ENCODE assay signal across 16 cellular contexts in the genomic region with DNA sequence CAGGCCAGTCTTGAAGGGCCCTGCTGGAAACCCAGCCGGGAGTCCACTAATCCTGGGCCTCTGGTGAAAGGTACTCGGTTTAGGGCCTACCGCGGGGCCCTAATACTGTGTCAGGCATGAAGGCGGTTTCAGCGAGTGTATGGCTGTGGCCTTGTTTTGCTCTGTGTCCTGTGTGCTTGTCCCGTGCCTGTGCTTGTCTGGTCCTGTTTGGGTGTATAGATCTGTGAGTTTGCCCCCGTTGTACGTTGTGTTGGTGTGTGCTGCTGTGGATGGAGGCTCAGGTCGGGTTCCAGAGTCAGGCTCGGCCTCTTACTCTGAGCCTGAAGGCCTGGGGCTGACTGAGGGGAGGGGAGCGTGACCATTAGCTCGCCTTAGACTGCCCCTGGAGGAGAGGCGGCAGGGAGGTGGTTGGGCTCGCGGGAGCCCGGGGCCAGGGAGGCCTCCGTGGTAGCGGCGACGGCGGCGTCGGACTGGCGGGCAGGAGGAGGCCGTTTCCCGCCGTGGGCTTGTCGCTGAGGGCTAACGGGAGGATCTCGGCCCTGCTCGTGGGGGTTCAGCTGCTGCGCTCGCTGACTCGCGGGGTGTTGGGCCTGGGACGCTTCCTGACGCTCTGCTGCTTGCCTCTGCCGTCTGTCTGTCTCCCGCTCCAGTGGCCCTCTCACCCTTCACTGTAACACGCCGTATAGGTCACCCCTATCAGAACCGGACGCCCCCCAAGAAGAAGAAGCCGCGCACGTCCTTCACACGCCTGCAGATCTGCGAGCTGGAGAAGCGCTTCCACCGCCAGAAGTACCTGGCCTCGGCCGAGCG. TPM values are rescaled to one million over a fixed set of nuclear protein-coding genes. Genes with fewer than 3 reads are reported as not detected.
A peak's percentile ranks its signal among the peaks of the same experiment; 100 is the strongest.
DNase-seq lines count a peak whose midpoint lies in the region; ATAC-seq, FAIRE-seq and TF ChIP-seq lines count a peak whose summit lies in the region.
"Had no signal": no experiment of that assay in that cellular context is flagged by ENCODE, and none has a peak within 500 bp of the region (broad histone marks: within the 10 kb centered on the region; RNA-seq: fewer than 3 reads in every experiment).

No MANE protein-coding gene starts in this region.

- BruUV-seq in K562 (replicated peaks; lab: Mats Ljungman, UMichigan) = no TSS peak

- no peak for ATAC-seq in stimulated activated naive CD8-positive, alpha-beta T cell treated with anti-CD3 and anti-CD28 coated beads, Interleukin-15, Interleukin-2, amounts not matched to agents 100 U/mL and 50 U/mL, for 24 hours
- ATAC-seq in K562 (peak; percentile 55), upper lobe of right lung (no peak)
- ATAC-seq in naive thymus-derived CD8-positive, alpha-beta T cell = no peak
- ATAC-seq: activated naive CD4-positive, alpha-beta T cell treated with anti-CD3 and anti-CD28 coated beads, Interleukin-2, amount 50 U/mL, for 72 hours had no signal

- TF ChIP-seq CTCF in K562 (IDR thresholded peaks at IDR 0.05 in 2 of 3, conservative IDR thresholded peaks at IDR 0.05 in 1 of 3; ENCODE audit: insufficient read depth in 2 of 3, low read depth in 1 of 3, low read length in 3 of 3) = no peak
- no peak for TF ChIP-seq CTCF in upper lobe of right lung (IDR thresholded peaks at IDR 0.05)

- no peak overlapping the region for H3K4me2 ChIP-seq in K562 (ENCODE audit: insufficient read depth, low read length)

- H3K4me3 ChIP-seq in K562 = no peak overlapping the region
- no peak overlapping the region for H3K4me3 ChIP-seq in upper lobe of right lung
- H3K4me3 ChIP-seq: colonic mucosa, SJSA1 had no signal

- no peak for DNase-seq in stimulated activated naive CD8-positive, alpha-beta T cell treated with anti-CD3 and anti-CD28 coated beads, Interleukin-15, Interleukin-2, amounts not matched to agents 100 U/mL and 50 U/mL, for 24 hours
- DNase-seq in K562 (ENCODE audit: extremely low read depth in 1 of 4, low spot score in 3 of 4) = no peak
- no peak for DNase-seq in naive thymus-derived CD8-positive, alpha-beta T cell
- DNase-seq in upper lobe of right lung = no peak
- no peak for DNase-seq in mesenteric fat pad (ENCODE audit: low spot score)
- no peak for DNase-seq in stimulated activated CD4-positive, alpha-beta T cell treated with anti-CD3 and anti-CD28 coated beads, Interleukin-1b, Interleukin-23, amount 100 ng/mL, for 48 hours
- DNase-seq: activated CD4-positive, alpha-beta T cell treated with anti-CD3 and anti-CD28 coated beads for 4 hours; Caco-2; colonic mucosa; NCI-H1930; stimulated activated CD4-positive, alpha-beta T cell treated with anti-CD3 and anti-CD28 coated beads, Interleukin-2, amount 100 ng/mL, for 48 hours had no signal

- no peaks in the 10 kb centered on the region for H3K79me2 ChIP-seq in K562 (ENCODE audit: control insufficient read depth, insufficient read depth, low read length)

- 12% methylated on average over 21 of the region's 54 CpGs for WGBS in K562 (ENCODE audit: insufficient coverage, low coverage, missing lambda C conversion rate)

- no peak for TF ChIP-seq EP300 in K562 (IDR thresholded peaks at IDR 0.05; ENCODE audit: low read length)

- peaks cover 33% of the 10 kb centered on the region for H3K4me1 Mint-ChIP-seq in stimulated activated naive CD8-positive, alpha-beta T cell treated with anti-CD3 and anti-CD28 coated beads, Interleukin-15, Interleukin-2, amounts not matched to agents 100 ng/mL and 50 ng/mL, for 24 hours (ENCODE audit: low read depth)
- peaks cover 24 to 51% (median 39%) of the 10 kb centered on the region in 4 donors for H3K4me1 Mint-ChIP-seq in naive thymus-derived CD8-positive, alpha-beta T cell

- intact Hi-C loops in K562 (cut with micrococcal nuclease) (no loop called here), upper lobe of right lung (cut with DNase I) (no loop called here)

- no peaks in the 10 kb centered on the region for H3K36me3 Mint-ChIP-seq in stimulated activated naive CD8-positive, alpha-beta T cell treated with anti-CD3 and anti-CD28 coated beads, Interleukin-15, Interleukin-2, amounts not matched to agents 100 ng/mL and 50 ng/mL, for 24 hours (ENCODE audit: low read depth)
- H3K36me3 Mint-ChIP-seq in naive thymus-derived CD8-positive, alpha-beta T cell = no peaks in the 10 kb centered on the region
- H3K36me3 Mint-ChIP-seq: activated naive CD4-positive, alpha-beta T cell treated with anti-CD3 and anti-CD28 coated beads, Interleukin-2, amount 50 U/mL, for 72 hours had no signal

- TF ChIP-seq RAD21 in K562 (CRISPR knock-in tag; conservative IDR thresholded peaks at IDR 0.05 in 1 of 2, IDR thresholded peaks at IDR 0.05 in 1 of 2) = no peak

- H3K4me3 Mint-ChIP-seq in stimulated activated naive CD8-positive, alpha-beta T cell treated with anti-CD3 and anti-CD28 coated beads, Interleukin-15, Interleukin-2, amounts not matched to agents 100 ng/mL and 50 ng/mL, for 24 hours = peak overlapping the region; percentile 48
- peak overlapping the region; percentile 21 to 83 (median 66) for H3K4me3 Mint-ChIP-seq in naive thymus-derived CD8-positive, alpha-beta T cell

- no peak overlapping the region for H3K9ac ChIP-seq in K562 (ENCODE audit: insufficient read depth in 1 of 2, low read depth in 2 of 2, low read length in 2 of 2)

- no peak overlapping the region for H3K27ac Mint-ChIP-seq in stimulated activated naive CD8-positive, alpha-beta T cell treated with anti-CD3 and anti-CD28 coated beads, Interleukin-15, Interleukin-2, amounts not matched to agents 100 ng/mL and 50 ng/mL, for 24 hours
- peak overlapping the region in 1 of 10 donors; percentile 36 for H3K27ac Mint-ChIP-seq in naive thymus-derived CD8-positive, alpha-beta T cell

- H3K9me3 ChIP-seq in K562 (replicated peaks; ENCODE audit: control insufficient read depth, insufficient read depth, low read depth, low read length) = no peaks in the 10 kb centered on the region
- H3K9me3 ChIP-seq in upper lobe of right lung = no peaks in the 10 kb centered on the region
- H3K9me3 ChIP-seq: Caco-2, colonic mucosa, SJSA1 had no signal

- POLR2A ChIA-PET in K562 (lab: Yijun Ruan, JAX) = interaction anchor here (0.6 kb wide), 1 partner anchor 123 kb away, joined by 3 read pairs; no protein-coding TSS in a partner anchor
- POLR2A ChIA-PET in naive thymus-derived CD8-positive, alpha-beta T cell (lab: Charles Lee) = interaction anchor here (1.0 kb wide), 1 partner anchor 10 kb away, joined by 4 read pairs; no protein-coding TSS in a partner anchor

- peaks cover 26 to 76% of the 10 kb centered on the region in 2 experiments for H3K27me3 ChIP-seq in K562 (ENCODE audit: control insufficient read depth in 2 of 2, insufficient read depth in 2 of 2, low read length in 2 of 2)
- H3K27me3 ChIP-seq in upper lobe of right lung = peaks cover 99% of the 10 kb centered on the region

- H3K27ac ChIP-seq in K562 (ENCODE audit: extremely low read depth, low read depth, low read length) = no peak overlapping the region
- H3K27ac ChIP-seq in upper lobe of right lung = no peak overlapping the region
- H3K27ac ChIP-seq: colonic mucosa, SJSA1 had no signal

- no peaks in the 10 kb centered on the region for H3K9me3 Mint-ChIP-seq in stimulated activated naive CD8-positive, alpha-beta T cell treated with anti-CD3 and anti-CD28 coated beads, Interleukin-15, Interleukin-2, amounts not matched to agents 100 ng/mL and 50 ng/mL, for 24 hours
- peaks cover 0 to 3% (median 0%) of the 10 kb centered on the region in 9 donors for H3K9me3 Mint-ChIP-seq in naive thymus-derived CD8-positive, alpha-beta T cell
- H3K9me3 Mint-ChIP-seq: activated naive CD4-positive, alpha-beta T cell treated with anti-CD3 and anti-CD28 coated beads, Interleukin-2, amount 50 U/mL, for 72 hours had no signal

- peaks cover 0 to 40% of the 10 kb centered on the region in 2 experiments; a peak in 2 of 5 replicates for H3K4me1 ChIP-seq in K562 (replicated peaks in 1 of 2; ENCODE audit: control insufficient read depth in 2 of 2, insufficient read depth in 2 of 2, low read length in 2 of 2)
- H3K4me1 ChIP-seq in upper lobe of right lung = peaks cover 33% of the 10 kb centered on the region

- no peaks in the 10 kb centered on the region for H3K36me3 ChIP-seq in K562 (ENCODE audit: control insufficient read depth, insufficient read depth, low read length)
- no peaks in the 10 kb centered on the region for H3K36me3 ChIP-seq in upper lobe of right lung
- H3K36me3 ChIP-seq: colonic mucosa, SJSA1 had no signal

- in situ Hi-C loops in K562 (cut with MboI) = no loop called here

- no peaks in the 10 kb centered on the region; the same call in 1 of the 2 replicates for H4K20me1 ChIP-seq in K562 (replicated peaks; ENCODE audit: control insufficient read depth, insufficient read depth, low read length)

- no peak for FAIRE-seq in K562 (lab: Jason Lieb, UNC)

- CTCF ChIA-PET in K562 (lab: Yijun Ruan, JAX; ENCODE audit: low intra/inter-chr PET ratio) = no interaction called here

- no peaks in the 10 kb centered on the region for H3K9me1 ChIP-seq in K562 (ENCODE audit: control insufficient read depth, insufficient read depth, low read length)

- peaks cover 92% of the 10 kb centered on the region for H3K27me3 Mint-ChIP-seq in stimulated activated naive CD8-positive, alpha-beta T cell treated with anti-CD3 and anti-CD28 coated beads, Interleukin-15, Interleukin-2, amounts not matched to agents 100 ng/mL and 50 ng/mL, for 24 hours
- peaks cover 42 to 91% (median 76%) of the 10 kb centered on the region in 5 donors for H3K27me3 Mint-ChIP-seq in naive thymus-derived CD8-positive, alpha-beta T cell

- H2AFZ ChIP-seq in K562 (ENCODE audit: low read depth, low read length) = no peak overlapping the region

- TF ChIP-seq POLR2A in K562 (conservative IDR thresholded peaks at IDR 0.05) = no peak

RNA-seq across cellular contexts. Expression of a gene that starts 2.6 kb away (rescaled TPM):
- 0.23 and 0.76 TPM in 2 replicates for total RNA-seq in K562 (2011; cell fraction: chromatin; rRNA removed; ENCODE audit: low replicate concordance)
- 0.79 and 1.5 TPM in 2 replicates for total RNA-seq in K562 (2011; cell fraction: nucleolus; rRNA removed)
- total RNA-seq in K562 (2011; cell fraction: nucleoplasm; rRNA removed) = 0.38 and 1.2 TPM in 2 replicates
- total RNA-seq in K562 (2014; rRNA removed) (0.18 and 1.0 TPM in 2 replicates), K562 (2014; rRNA removed; fragmentation: Illumina TruSeq; extraction: Trizol) (0.07 and 0.13 TPM in 2 replicates), K562 (2015; rRNA removed; fragmentation: Illumina TruSeq; extraction: Trizol) (0.11 and 0.15 TPM in 2 replicates), K562 (2021) (0.33 and 0.47 TPM in 2 replicates), upper lobe of right lung (not detected), mesenteric fat pad (not detected)
- polyA plus RNA-seq in K562 (2011; rRNA removed) (3.3 and 12.0 TPM in 2 replicates), K562 (2014; fragmentation: Illumina TruSeq; extraction: Trizol) (0.21 and 0.22 TPM in 2 replicates), K562 (2014; fragmentation: Nextera tagmentation; extraction: Ambion mirVana) (under 1 TPM in 1 of 2 experiments, not detected in 1; 0.03 TPM), K562 (2014; rRNA removed) (0.24 and 0.45 TPM in 2 replicates)
- 8.7 and 11.8 TPM in 2 replicates for polyA plus RNA-seq in K562 (2011; cell fraction: cytosol; rRNA removed)
- polyA plus RNA-seq in K562 (2011; cell fraction: nucleus; rRNA removed) = 10.7 and 22.6 TPM in 2 replicates
- 0.14 and 0.16 TPM in 2 replicates for polyA plus RNA-seq in K562 (2012)
- polyA minus RNA-seq in K562 (2011; rRNA and poly(A)+ RNA removed) = 4.8 and 6.2 TPM in 2 replicates
- 2.8 and 7.5 TPM in 2 replicates for polyA minus RNA-seq in K562 (2011; cell fraction: cytosol; rRNA and poly(A)+ RNA removed)
- 3.2 and 9.1 TPM in 2 replicates for polyA minus RNA-seq in K562 (2011; cell fraction: nucleus; rRNA and poly(A)+ RNA removed)
- not detected for total RNA-seq in naive thymus-derived CD8-positive, alpha-beta T cell
- polyA plus RNA-seq in naive thymus-derived CD8-positive, alpha-beta T cell = not detected
- total RNA-seq: activated naive CD4-positive, alpha-beta T cell treated with anti-CD3 and anti-CD28 coated beads, Interleukin-2, amount 50 U/mL, for 72 hours; fibroblast of villous mesenchyme; osteocyte; SJSA1 had no signal
